In genomic region chrX:9746148-9746880, GRCh38 we compare ENCODE assay signal across 11 cellular contexts.
DNase-seq lines count a peak whose midpoint lies in the region; ATAC-seq and TF ChIP-seq lines count a peak whose summit lies in the region.
"Had no signal": no experiment of that assay in that cellular context is flagged by ENCODE, and none has a peak within 500 bp of the region (broad histone marks: within the 10 kb centered on the region; RNA-seq: fewer than 3 reads in every experiment).

No MANE protein-coding gene starts in this region.

- H3K4me3 Mint-ChIP-seq in stimulated activated naive CD8-positive, alpha-beta T cell treated with anti-CD3 and anti-CD28 coated beads, Interleukin-15, amount 100 ng/mL, for 72 hours = no peak overlapping the region
- H3K4me3 Mint-ChIP-seq: B cell had no signal

- no peak for ATAC-seq in stimulated activated naive CD8-positive, alpha-beta T cell treated with anti-CD3 and anti-CD28 coated beads, Interleukin-15, amount 100 ng/mL, for 72 hours
- no peak for ATAC-seq in stimulated activated naive CD8-positive, alpha-beta T cell treated with anti-CD3 and anti-CD28 coated beads, Interleukin-15, Interleukin-2, amounts not matched to agents 100 U/mL and 50 U/mL, for 24 hours

- in situ Hi-C loops in GM13976 (cut with MboI; ENCODE audit: low sequenced_read_pairs, unreplicated experiment) = no loop called here

- peaks cover 7 to 10% of the 10 kb centered on the region in 2 donors for H3K9me3 Mint-ChIP-seq in stimulated activated naive CD8-positive, alpha-beta T cell treated with anti-CD3 and anti-CD28 coated beads, Interleukin-15, amount 100 ng/mL, for 72 hours

- peaks cover 6% of the 10 kb centered on the region for H3K27me3 Mint-ChIP-seq in stimulated activated naive CD8-positive, alpha-beta T cell treated with anti-CD3 and anti-CD28 coated beads, Interleukin-15, amount 100 ng/mL, for 72 hours

- DNase-seq in stimulated activated naive CD8-positive, alpha-beta T cell treated with anti-CD3 and anti-CD28 coated beads, Interleukin-15, amount 100 ng/mL, for 72 hours = no peak
- DNase-seq in stimulated activated naive CD8-positive, alpha-beta T cell treated with anti-CD3 and anti-CD28 coated beads, Interleukin-15, Interleukin-2, amounts not matched to agents 100 U/mL and 50 U/mL, for 24 hours = no peak
- peak; percentile 46 for DNase-seq in astrocyte of the hippocampus (ENCODE audit: low read depth, low spot score)
- peak; percentile 69 for DNase-seq in iris pigment epithelial cell (ENCODE audit: low read depth)
- no peak for DNase-seq in GM13976 (ENCODE audit: low spot score)
- DNase-seq in globus pallidus (ENCODE audit: low spot score) = no peak
- no peak for DNase-seq in AG08396 (ENCODE audit: low spot score)
- DNase-seq in stimulated activated CD4-positive, alpha-beta T cell treated with anti-CD3 and anti-CD28 coated beads, Interleukin-2, amount 100 ng/mL, for 48 hours = no peak
- DNase-seq: NCI-H1105 treated with DMSO at 0.1 percent for 48 hours, spleen had no signal

- TF ChIP-seq CTCF in GM13976 (IDR thresholded peaks at IDR 0.05; ENCODE audit: borderline replicate concordance, control extremely low read depth, extremely low read depth, insufficient read depth, missing control alignments) = no peak

- H3K4me1 Mint-ChIP-seq in stimulated activated naive CD8-positive, alpha-beta T cell treated with anti-CD3 and anti-CD28 coated beads, Interleukin-15, amount 100 ng/mL, for 72 hours = peaks cover 19% of the 10 kb centered on the region

- peak overlapping the region; percentile 2 to 21 for H3K27ac Mint-ChIP-seq in stimulated activated naive CD8-positive, alpha-beta T cell treated with anti-CD3 and anti-CD28 coated beads, Interleukin-15, amount 100 ng/mL, for 72 hours
- H3K27ac Mint-ChIP-seq: B cell had no signal

Comparison
In these comparisons a context has a peak if more than half of its experiments do, and no peak if none do; other contexts are left out.
1. DNase-seq: peak in astrocyte of the hippocampus (single experiment) and iris pigment epithelial cell (single experiment); none in stimulated activated naive CD8-positive, alpha-beta T cell treated with anti-CD3 and anti-CD28 coated beads, Interleukin-15, amount 100 ng/mL, for 72 hours (0 of 2), stimulated activated naive CD8-positive, alpha-beta T cell treated with anti-CD3 and anti-CD28 coated beads, Interleukin-15, Interleukin-2, amounts not matched to agents 100 U/mL and 50 U/mL, for 24 hours (single experiment), GM13976 (single experiment), globus pallidus (single experiment), AG08396 (single experiment) and stimulated activated CD4-positive, alpha-beta T cell treated with anti-CD3 and anti-CD28 coated beads, Interleukin-2, amount 100 ng/mL, for 48 hours (0 of 2).